ENCODE assay signal across 8 cellular contexts in genomic region chr6:148697895-148698440, GRCh38. TPM values are rescaled to one million over a fixed set of nuclear protein-coding genes. Genes with fewer than 3 reads are reported as not detected.
"Had no signal": no experiment of that assay in that cellular context is flagged by ENCODE, and none has a peak within 500 bp of the region (broad histone marks: within the 10 kb centered on the region; RNA-seq: fewer than 3 reads in every experiment).

No MANE protein-coding gene starts in this region.

- H3K9ac ChIP-seq: GM23248 had no signal

- ATAC-seq: HCT116, HepG2 had no signal

- H3K36me3 ChIP-seq: HAP-1 had no signal

- H3K27ac ChIP-seq: GM23248, HL-60 had no signal

- H2AFZ ChIP-seq: GM23248 had no signal

- H3K4me1 ChIP-seq: HAP-1 had no signal

- H3K9me3 ChIP-seq: HAP-1 had no signal

- H3K4me3 ChIP-seq: GM23248, HAP-1 had no signal

- DNase-seq: GM23248, GOT3, H7, HFFc6 had no signal

RNA-seq across cellular contexts. Expression of gene UST, which starts 48.9 kb away (rescaled TPM):
- polyA plus RNA-seq: HepG2 had no signal
